Comparison of ENCODE assay signal across 8 cellular contexts in genomic region chr5:10563940-10564837, GRCh38. TPM values are rescaled to one million over a fixed set of nuclear protein-coding genes. Genes with fewer than 3 reads are reported as not detected.
DNase-seq lines count a peak whose midpoint lies in the region; ATAC-seq and TF ChIP-seq lines count a peak whose summit lies in the region.

TSS of gene ANKRD33B (plus strand) at chr5:10564070. CDS start at chr5:10564468, 398 bp downstream.

- H3K27ac Mint-ChIP-seq in activated CD4-positive, alpha-beta memory T cell treated with anti-CD3 and anti-CD28 coated beads for 36 hours: peak within 1 kb of the TSS; percentile 79

- ATAC-seq in GM19043 (IDR thresholded peaks at IDR 0.05; ENCODE audit: low read depth, unreplicated experiment): peak; percentile 50
- ATAC-seq in HG03196 (IDR thresholded peaks at IDR 0.05; ENCODE audit: unreplicated experiment): peak; percentile 55

- H3K36me3 Mint-ChIP-seq in activated CD4-positive, alpha-beta memory T cell treated with anti-CD3 and anti-CD28 coated beads for 36 hours: no peaks in the 10 kb centered on the region

- H3K27me3 Mint-ChIP-seq in activated CD4-positive, alpha-beta memory T cell treated with anti-CD3 and anti-CD28 coated beads for 36 hours: peaks cover 3% of the 10 kb centered on the region

- POLR2A ChIA-PET in activated CD4-positive, alpha-beta memory T cell treated with anti-CD3 and anti-CD28 coated beads for 36 hours (lab: Charles Lee): interaction anchor here (0.9 to 1.1 kb wide), 4 partner anchors 12 to 314 kb away, joined by 3 to 5 read pairs (median 3); partner anchors contain the start of genes ATPSCKMT and CCT5

- DNase-seq in AG09309 (ENCODE audit: low read depth) (no peak), NCI-H748 (lab: John Stamatoyannopoulos, UW; ENCODE audit: unreplicated experiment) (peak; percentile 91)
- peak; percentile 88 for DNase-seq in activated CD4-positive, alpha-beta memory T cell treated with anti-CD3 and anti-CD28 coated beads for 36 hours
- DNase-seq in effector memory CD4-positive, alpha-beta T cell: peak; percentile 67 to 68 (median 67)
- peak; percentile 64 to 76 for DNase-seq in stimulated activated CD8-positive, alpha-beta memory T cell treated with anti-CD3 and anti-CD28 coated beads, Interleukin-7, amount 100 ng/mL, for 4 hours (ENCODE audit: low read depth in 2 of 2)

- intact Hi-C loops in activated CD4-positive, alpha-beta memory T cell treated with anti-CD3 and anti-CD28 coated beads for 36 hours (cut with micrococcal nuclease): loop anchor here (1.0 to 10.0 kb wide), 5 partner anchors 31 to 212 kb away; partner anchors contain the start of genes DAP, MARCHF6 and ROPN1L

- H3K4me1 Mint-ChIP-seq in activated CD4-positive, alpha-beta memory T cell treated with anti-CD3 and anti-CD28 coated beads for 36 hours (ENCODE audit: low read depth): peaks cover 21% of the 10 kb centered on the region

- CTCF ChIA-PET in activated CD4-positive, alpha-beta memory T cell treated with anti-CD3 and anti-CD28 coated beads for 36 hours (lab: Charles Lee): interaction anchor here (1.4 kb wide), 1 partner anchor 63 kb away, joined by 4 read pairs; no protein-coding TSS in a partner anchor

- no peaks in the 10 kb centered on the region for H3K9me3 Mint-ChIP-seq in activated CD4-positive, alpha-beta memory T cell treated with anti-CD3 and anti-CD28 coated beads for 36 hours

- no peaks in the 10 kb centered on the region for H3K27me3 ChIP-seq in effector memory CD4-positive, alpha-beta T cell (replicated peaks; ENCODE audit: control insufficient read depth, insufficient read depth, low read length, poor library complexity, severe bottlenecking)
- peaks cover 41% of the 10 kb centered on the region for H3K27me3 ChIP-seq in mucosa of stomach (ENCODE audit: control insufficient read depth, insufficient read depth, low read length)

- H3K9me3 ChIP-seq in effector memory CD4-positive, alpha-beta T cell (ENCODE audit: control insufficient read depth, low read length): no peaks in the 10 kb centered on the region
- H3K9me3 ChIP-seq in mucosa of stomach (ENCODE audit: control insufficient read depth, low read length): no peaks in the 10 kb centered on the region

- H3K9ac ChIP-seq in mucosa of stomach (ENCODE audit: low read length): peak within 1 kb of the TSS; percentile 50

- TF ChIP-seq CTCF in AG09309 (IDR thresholded peaks at IDR 0.05; ENCODE audit: control insufficient read depth, insufficient read depth, low read depth, low read length, missing control alignments): no peak

- H3K4me3 ChIP-seq in AG09309 (ENCODE audit: control insufficient read depth, low read depth, low read length) (peak within 1 kb of the TSS; percentile 87), mucosa of stomach (ENCODE audit: low read length) (peak within 1 kb of the TSS; percentile 31)
- peak within 1 kb of the TSS; percentile 78 for H3K4me3 ChIP-seq in effector memory CD4-positive, alpha-beta T cell (ENCODE audit: insufficient read depth, low read depth, low read length, poor library complexity, severe bottlenecking)

- H3K27ac ChIP-seq in effector memory CD4-positive, alpha-beta T cell (ENCODE audit: insufficient read depth, low read length, poor library complexity, severe bottlenecking): peak within 1 kb of the TSS; percentile 69

- H3K36me3 ChIP-seq in effector memory CD4-positive, alpha-beta T cell (ENCODE audit: control insufficient read depth, insufficient read depth, low read length): no peaks in the 10 kb centered on the region
- H3K36me3 ChIP-seq in mucosa of stomach (ENCODE audit: control insufficient read depth, insufficient read depth, low read length): no peaks in the 10 kb centered on the region

- peak within 1 kb of the TSS; percentile 84 for H3K4me3 Mint-ChIP-seq in activated CD4-positive, alpha-beta memory T cell treated with anti-CD3 and anti-CD28 coated beads for 36 hours

- peaks cover 21% of the 10 kb centered on the region for H3K4me1 ChIP-seq in effector memory CD4-positive, alpha-beta T cell (ENCODE audit: control insufficient read depth, insufficient read depth, low read length, poor library complexity, severe bottlenecking)
- H3K4me1 ChIP-seq in mucosa of stomach (ENCODE audit: control insufficient read depth, insufficient read depth, low read length): peaks cover 25% of the 10 kb centered on the region

RNA-seq across cellular contexts. Expression of gene ANKRD33B, which starts in this region (rescaled TPM):
- total RNA-seq in activated CD4-positive, alpha-beta memory T cell treated with anti-CD3 and anti-CD28 coated beads for 36 hours: 1 to 10 TPM; 9.9 to 10.0 TPM

Comparison
In these comparisons a context has a peak if more than half of its experiments do, and no peak if none do; other contexts are left out.
1. H3K4me3 ChIP-seq: peak in every context shown above with its lines; median percentile 87 in AG09309; 78 in effector memory CD4-positive, alpha-beta T cell; 31 in mucosa of stomach.